Comparison of ENCODE assay signal across 31 cellular contexts in the genomic region with DNA sequence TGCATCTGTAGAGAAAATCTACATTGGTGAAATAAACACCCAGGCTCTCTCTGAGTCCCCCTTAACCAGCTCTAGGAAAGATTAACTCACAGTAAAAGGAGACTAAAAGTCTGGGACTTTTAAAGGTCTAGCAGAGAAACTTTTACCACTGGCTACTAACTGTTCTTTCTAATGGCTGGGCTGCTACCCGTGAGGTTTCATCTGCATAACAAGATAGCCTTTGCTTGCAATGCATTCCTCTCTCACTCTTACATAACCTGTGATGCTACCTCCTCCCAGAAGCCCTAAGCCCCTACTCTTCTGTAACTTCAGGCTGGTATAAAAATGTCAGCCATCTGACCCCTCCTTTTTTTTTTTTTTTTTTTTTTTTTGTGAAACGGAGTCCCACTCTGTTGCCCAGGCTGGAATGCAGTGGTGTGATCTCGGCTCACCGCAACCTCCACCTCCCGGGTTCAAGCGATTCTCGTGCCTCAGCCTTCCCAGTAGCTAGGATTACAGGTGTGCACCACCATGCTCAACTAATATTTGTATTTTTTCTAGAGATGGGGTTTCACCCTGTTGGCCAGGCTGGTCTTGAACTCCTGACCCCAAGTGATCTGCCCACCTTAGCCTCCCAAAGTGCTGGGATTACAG.
"Had no signal": no experiment of that assay in that cellular context is flagged by ENCODE, and none has a peak within 500 bp of the region (broad histone marks: within the 10 kb centered on the region; RNA-seq: fewer than 3 reads in every experiment).

No MANE protein-coding gene starts in this region.

- FAIRE-seq: colon, endometrium, keratinocyte, TTC549 had no signal

- H3K79me2 ChIP-seq: parathyroid adenoma had no signal

- H3K27me3 ChIP-seq: adrenal gland, body of pancreas, esophagus squamous epithelium, suprapubic skin, tibial artery had no signal

- H2AFZ ChIP-seq: parathyroid adenoma had no signal

- H3K4me1 ChIP-seq: adrenal gland, body of pancreas, esophagus squamous epithelium, parathyroid adenoma, suprapubic skin, tibial artery had no signal

- H3K9me3 ChIP-seq: adrenal gland, body of pancreas, esophagus squamous epithelium, tibial artery had no signal

- H3K4me3 ChIP-seq: adrenal gland, body of pancreas, esophagus squamous epithelium, suprapubic skin, tibial artery had no signal

- H3K9ac ChIP-seq: parathyroid adenoma had no signal

- DNase-seq: activated CD4-positive, alpha-beta memory T cell treated with anti-CD3 and anti-CD28 coated beads for 36 hours; activated CD4-positive, alpha-beta T cell treated with anti-CD3 and anti-CD28 coated beads, Interleukin-2, amount 10 ng/mL, durations not matched to agents 24 days and 14 days; activated CD8-positive, alpha-beta memory T cell treated with anti-CD3 and anti-CD28 coated beads, Interleukin-2, amount 50 U/mL, for 4 hours; activated effector memory CD4-positive, alpha-beta T cell treated with anti-CD3 and anti-CD28 coated beads, Interleukin-2, amount 50 U/mL, for 16 hours; activated naive CD4-positive, alpha-beta T cell treated with anti-CD3 and anti-CD28 coated beads for 36 hours; activated naive CD8-positive, alpha-beta T cell treated with anti-CD3 and anti-CD28 coated beads for 36 hours; activated T-cell treated with anti-CD3 and anti-CD28 coated beads, Interleukin-2, amount 50 U/mL, for 1 hour; adrenal gland; aorta; body of pancreas; dermis blood vessel endothelial cell; effector CD4-positive, alpha-beta T cell; esophagus squamous epithelium; foreskin melanocyte; left cardiac atrium; left ventricle myocardium superior; naive thymus-derived CD4-positive, alpha-beta T cell; occipital lobe; right cardiac atrium; stimulated activated CD4-positive, alpha-beta T cell treated with anti-CD3 and anti-CD28 coated beads, Interleukin-15, amount 100 ng/mL, for 24 hours; stimulated activated naive CD4-positive, alpha-beta T cell; T-helper 9 cell; tibial artery had no signal

- H3K27ac ChIP-seq: adrenal gland, body of pancreas, epithelial cell of prostate, esophagus squamous epithelium, parathyroid adenoma, suprapubic skin, tibial artery, VCaP had no signal

- H3K36me3 ChIP-seq: adrenal gland, esophagus squamous epithelium, suprapubic skin, tibial artery had no signal
